8 cellular contexts compared by ENCODE assay signal in genomic region chr18:24014062-24014985, GRCh38. TPM values are rescaled to one million over a fixed set of nuclear protein-coding genes. Genes with fewer than 3 reads are reported as not detected.
DNase-seq lines count a peak whose midpoint lies in the region; ATAC-seq, FAIRE-seq and TF ChIP-seq lines count a peak whose summit lies in the region.

Gene TTC39C (plus strand): TSS chr18:24014754. CDS start chr18:24014872, 118 bp downstream.

- intact Hi-C loops in sciatic nerve (cut with DNase I), result no loop called here

- H3F3A ChIP-seq in Loucy (ENCODE audit: low read depth), result peaks cover 19% of the 10 kb centered on the region; the same call in 1 of the 2 replicates

- no peak for FAIRE-seq in GM19239 (lab: Jason Lieb, UNC)

- peak within 1 kb of the TSS; percentile 89 for H3K27ac ChIP-seq in hepatocyte

- no peaks in the 10 kb centered on the region for H3K27me3 ChIP-seq in Loucy (ENCODE audit: insufficient read depth, low read length, poor library complexity, severe bottlenecking)
- H3K27me3 ChIP-seq in hepatocyte, result no peaks in the 10 kb centered on the region

- ATAC-seq in GM21723 (IDR thresholded peaks at IDR 0.05; ENCODE audit: unreplicated experiment) (peak; percentile 46), T-helper 17 cell (peak; percentile 55), sciatic nerve (peak; percentile 72)

- no peaks in the 10 kb centered on the region for H3K9me3 ChIP-seq in Loucy (ENCODE audit: insufficient read depth, low read depth, low read length)
- no peaks in the 10 kb centered on the region for H3K9me3 ChIP-seq in T-helper 17 cell (ENCODE audit: control insufficient read depth, low read length, poor library complexity, severe bottlenecking)
- H3K9me3 ChIP-seq in hepatocyte (ENCODE audit: low read depth), result no peaks in the 10 kb centered on the region

- peak within 1 kb of the TSS; percentile 97 for H3K27ac Mint-ChIP-seq in T-helper 17 cell

- H3K4me3 ChIP-seq in Loucy (ENCODE audit: low read length, poor library complexity, severe bottlenecking) (peak within 1 kb of the TSS; percentile 77), hepatocyte (peak within 1 kb of the TSS; percentile 98)

- H3K36me3 ChIP-seq in Loucy (ENCODE audit: insufficient read depth, low read length) (no peaks in the 10 kb centered on the region), hepatocyte (replicated peaks; ENCODE audit: insufficient read depth, low read depth) (no peaks in the 10 kb centered on the region)

- H2AFZ ChIP-seq in Loucy (ENCODE audit: low read length) (peak within 1 kb of the TSS; percentile 87), hepatocyte (peak within 1 kb of the TSS; percentile 99)

- peaks cover 6% of the 10 kb centered on the region for H3K36me3 Mint-ChIP-seq in T-helper 17 cell (ENCODE audit: low read depth)

- H3K4me1 Mint-ChIP-seq in T-helper 17 cell, result peaks cover 58% of the 10 kb centered on the region

- peak within 1 kb of the TSS; percentile 97 for H3K4me3 Mint-ChIP-seq in T-helper 17 cell

- H3K4me2 ChIP-seq in Loucy (ENCODE audit: low read depth, low read length, poor library complexity, severe bottlenecking) (peak within 1 kb of the TSS; percentile 96), hepatocyte (peak within 1 kb of the TSS; percentile 98)

- H3K9me2 ChIP-seq in Loucy (replicated peaks; ENCODE audit: low read depth, low read length), result no peaks in the 10 kb centered on the region
- H3K9me2 ChIP-seq in hepatocyte (replicated peaks; ENCODE audit: insufficient read depth), result no peaks in the 10 kb centered on the region

- peak; percentile 37 for DNase-seq in DMS 273 treated with DMSO at 0.1 percent for 48 hours (lab: John Stamatoyannopoulos, UW)
- DNase-seq in T-helper 17 cell, result peak; percentile 65 to 80 (median 77)
- DNase-seq in amygdala (lab: John Stamatoyannopoulos, UW), result peak in 40 of 56 donors; percentile 11 to 76 (median 48)
- peak; percentile 82 for DNase-seq in hepatocyte (ENCODE audit: low spot score)
- DNase-seq in sciatic nerve (ENCODE audit: low spot score), result peak; percentile 84
- DNase-seq in GM19239 (ENCODE audit: insufficient read length, low spot score), result no peak

- peaks cover 84% of the 10 kb centered on the region for H3K4me1 ChIP-seq in Loucy (ENCODE audit: insufficient read depth, low read length, poor library complexity, severe bottlenecking)
- no peaks in the 10 kb centered on the region for H3K4me1 ChIP-seq in hepatocyte (ENCODE audit: insufficient read depth)

- TF ChIP-seq CTCF in Loucy (conservative IDR thresholded peaks at IDR 0.05; ENCODE audit: low read length) (no peak), hepatocyte (IDR thresholded peaks at IDR 0.05; ENCODE audit: poor library complexity) (no peak)

- 1% methylated on average over 43 of the region's 118 CpGs for WGBS in hepatocyte (ENCODE audit: low lambda C conversion rate, missing lambda C conversion rate)

- peaks cover 33% of the 10 kb centered on the region for H4K20me1 ChIP-seq in Loucy (ENCODE audit: insufficient read depth, low read length, poor library complexity, severe bottlenecking)
- H4K20me1 ChIP-seq in hepatocyte (ENCODE audit: insufficient read depth, poor library complexity, severe bottlenecking), result no peaks in the 10 kb centered on the region

- peak within 1 kb of the TSS; percentile 86 for H3K9ac ChIP-seq in Loucy (ENCODE audit: low read depth, low read length, poor library complexity, severe bottlenecking)

- H3K79me2 ChIP-seq in Loucy (ENCODE audit: insufficient read depth, low read length) (peaks cover 45% of the 10 kb centered on the region), hepatocyte (peaks cover 28% of the 10 kb centered on the region)

- no peaks in the 10 kb centered on the region for H3K27me3 Mint-ChIP-seq in T-helper 17 cell

RNA-seq across cellular contexts. Expression of gene TTC39C, which starts in this region (rescaled TPM):
- total RNA-seq in T-helper 17 cell, result 100 to 1,000 TPM; 187 to 226 TPM
- total RNA-seq in hepatocyte, result 36.7 and 41.6 TPM in 2 replicates
- 17.2 and 23.9 TPM in 2 replicates for polyA plus RNA-seq in hepatocyte
- 20.6 TPM for total RNA-seq in sciatic nerve
